8 cellular contexts compared by ENCODE assay signal in the genomic region with DNA sequence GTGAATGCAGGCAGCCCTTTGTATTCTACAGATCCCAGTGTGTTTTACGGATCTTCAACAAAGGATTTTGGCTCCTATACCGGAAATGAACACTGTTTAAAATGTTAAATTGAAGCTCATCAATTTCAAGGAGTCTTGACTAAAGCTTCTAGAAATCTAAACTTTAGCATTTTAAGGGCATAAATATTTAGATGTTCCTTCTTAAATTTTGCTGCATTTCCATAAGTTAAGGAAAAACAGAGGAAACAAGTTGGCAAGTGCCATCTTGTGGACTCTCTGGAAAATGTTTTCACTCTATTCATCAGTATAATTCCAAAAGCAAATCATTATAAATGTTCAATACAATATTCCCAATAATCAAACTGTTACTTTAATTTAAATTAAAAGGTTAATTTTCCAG. TPM values are rescaled to one million over a fixed set of nuclear protein-coding genes. Genes with fewer than 3 reads are reported as not detected.
DNase-seq lines count a peak whose midpoint lies in the region; ATAC-seq and TF ChIP-seq lines count a peak whose summit lies in the region.

No MANE protein-coding gene starts in this region.

- TF ChIP-seq CTCF in GM12872 (IDR thresholded peaks at IDR 0.05; ENCODE audit: insufficient read depth, low read depth, low read length) (0 out of 3 replicates have a peak, but pooled peaks have one; percentile 8), PC-3 (conservative IDR thresholded peaks at IDR 0.05; ENCODE audit: low read depth, low read length) (peak; percentile 85), esophagus squamous epithelium (IDR thresholded peaks at IDR 0.05) (peak; percentile 13 to 48 (median 28)), psoas muscle (IDR thresholded peaks at IDR 0.05) (peak; percentile 52)

- H2AFZ ChIP-seq in PC-3 (ENCODE audit: low read length): no peak overlapping the region

- TF ChIP-seq POLR2A in esophagus squamous epithelium (IDR thresholded peaks at IDR 0.05): no peak

- BruUV-seq in PC-3 (replicated peaks; lab: Mats Ljungman, UMichigan): no TSS peak

- H3K4me1 ChIP-seq in PC-3 (ENCODE audit: insufficient read depth, low read length) (no peaks in the 10 kb centered on the region), esophagus squamous epithelium (no peaks in the 10 kb centered on the region), psoas muscle (no peaks in the 10 kb centered on the region)

- no peak overlapping the region for H3K4me2 ChIP-seq in PC-3 (ENCODE audit: low read length)

- H3K36me3 ChIP-seq in PC-3 (ENCODE audit: low read depth, low read length) (no peaks in the 10 kb centered on the region), esophagus squamous epithelium (no peaks in the 10 kb centered on the region), psoas muscle (ENCODE audit: insufficient read depth in 1 of 2, low read depth in 1 of 2) (no peaks in the 10 kb centered on the region)

- H3K9me3 ChIP-seq in PC-3 (ENCODE audit: low read length): no peaks in the 10 kb centered on the region
- no peaks in the 10 kb centered on the region for H3K9me3 ChIP-seq in esophagus squamous epithelium
- H3K9me3 ChIP-seq in psoas muscle: no peaks in the 10 kb centered on the region

- POLR2A ChIA-PET in PC-3 (lab: Charles Lee; ENCODE audit: unreplicated experiment): no interaction called here

- no peak overlapping the region for H3K9ac ChIP-seq in PC-3 (ENCODE audit: low read length)

- no peak overlapping the region for H3K27ac ChIP-seq in PC-3 (ENCODE audit: low read length)
- H3K27ac ChIP-seq in esophagus squamous epithelium: no peak overlapping the region
- H3K27ac ChIP-seq in psoas muscle: no peak overlapping the region

- H4K20me1 ChIP-seq in PC-3 (ENCODE audit: low read length): no peaks in the 10 kb centered on the region

- no peaks in the 10 kb centered on the region for H3K9me2 ChIP-seq in PC-3 (replicated peaks; ENCODE audit: low read length)

- CTCF ChIA-PET in PC-3 (lab: Charles Lee): interaction anchor here (1.6 to 3.9 kb wide), 2 partner anchors 214 to 236 kb away, joined by 8 to 14 read pairs; no protein-coding TSS in a partner anchor

- no peak overlapping the region for H3K4me3 ChIP-seq in PC-3 (ENCODE audit: low read length)
- H3K4me3 ChIP-seq in esophagus squamous epithelium: no peak overlapping the region
- H3K4me3 ChIP-seq in psoas muscle: no peak overlapping the region

- H3K27me3 ChIP-seq in PC-3 (ENCODE audit: low read length): no peaks in the 10 kb centered on the region
- H3K27me3 ChIP-seq in esophagus squamous epithelium: no peaks in the 10 kb centered on the region
- no peaks in the 10 kb centered on the region for H3K27me3 ChIP-seq in psoas muscle (ENCODE audit: insufficient read depth in 3 of 3, low read length in 2 of 3)

- intact Hi-C loops in PC-3 (cut with micrococcal nuclease) (loop anchor here (1.0 to 5.0 kb wide), 4 partner anchors 98 to 285 kb away; no protein-coding TSS in a partner anchor), esophagus squamous epithelium (cut with DNase I) (loop anchor here (10.0 kb wide), 1 partner anchor 221 kb away; the partner anchor contains the start of gene CHRNA1), psoas muscle (cut with DNase I) (loop anchor here in 1 of 2 donors (2.0 kb wide), 1 partner anchor 215 kb away; no protein-coding TSS in a partner anchor)

- ATAC-seq in PC-3 (peak; percentile 38; the same call in 1 of the 2 replicates), psoas muscle (no peak), GM21515 (IDR thresholded peaks at IDR 0.05; ENCODE audit: unreplicated experiment) (no peak), GM19455 (IDR thresholded peaks at IDR 0.05; ENCODE audit: unreplicated experiment) (no peak)

- 45 to 49% methylated on average over 2 of the region's 2 CpGs for WGBS in esophagus squamous epithelium, 2 donors
- 42 to 66% (median 42%) methylated on average over 2 of the region's 2 CpGs for WGBS in psoas muscle, 3 donors

- no peaks in the 10 kb centered on the region for H3K79me2 ChIP-seq in PC-3 (ENCODE audit: low read length)

- DNase-seq in PC-3 (peak; percentile 41), esophagus squamous epithelium (lab: John Stamatoyannopoulos, UW) (no peak), psoas muscle (no peak)
- DNase-seq in activated naive CD4-positive, alpha-beta T cell (lab: John Stamatoyannopoulos, UW): no peak
- DNase-seq in central memory CD4-positive, alpha-beta T cell: no peak

- no peaks in the 10 kb centered on the region for H3F3A ChIP-seq in PC-3 (ENCODE audit: low read length, unreplicated experiment)

RNA-seq across cellular contexts. Expression of gene CHN1, which starts 19.6 kb away (rescaled TPM):
- total RNA-seq in PC-3 (2014; rRNA removed) (7.8 and 9.2 TPM in 2 replicates), esophagus squamous epithelium (1 to 10 TPM in 3 of 4 donors, under 1 TPM in 1; 0.30 to 5.8 (median 3.6) TPM), psoas muscle (1 to 10 TPM; 2.2 to 4.2 (median 2.8) TPM)
- 1 to 10 TPM; 1.8 to 2.7 (median 2.3) TPM for polyA plus RNA-seq in psoas muscle

Comparison
In these comparisons a context has a peak if more than half of its experiments do, and no peak if none do; other contexts are left out.
1. CTCF ChIP-seq: peak in every context shown above with its lines; median percentile 85 in PC-3; 52 in psoas muscle; 28 in esophagus squamous epithelium; 8 in GM12872.